In the genomic region with DNA sequence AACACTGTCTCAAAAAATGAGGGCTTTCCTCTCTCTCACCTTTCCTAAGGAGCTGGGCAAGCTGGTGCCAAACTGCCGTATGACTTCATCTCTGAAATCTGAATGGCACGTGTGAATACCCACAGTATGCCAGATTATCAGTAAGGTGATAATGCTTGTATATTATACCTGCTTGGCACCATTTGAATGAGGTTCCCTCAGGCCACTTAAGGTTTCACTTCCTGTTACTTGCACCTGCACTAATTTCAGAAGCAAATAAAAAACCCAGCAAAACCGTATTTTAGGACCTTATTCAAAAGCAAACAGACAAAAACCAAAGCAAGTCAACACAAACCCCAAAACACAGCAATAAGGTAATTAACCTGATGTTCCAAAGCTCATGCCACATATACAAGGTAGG, we compare ENCODE assay signal across 1 cellular context.
TF ChIP-seq lines count a peak whose summit lies in the region.

No MANE protein-coding gene starts in this region.

TF ChIP-seq in GM23338, 12 proteins besides CTCF, POLR2A, EP300 and RAD21 (continued from another document):
- TF ChIP-seq, protein P1, sequence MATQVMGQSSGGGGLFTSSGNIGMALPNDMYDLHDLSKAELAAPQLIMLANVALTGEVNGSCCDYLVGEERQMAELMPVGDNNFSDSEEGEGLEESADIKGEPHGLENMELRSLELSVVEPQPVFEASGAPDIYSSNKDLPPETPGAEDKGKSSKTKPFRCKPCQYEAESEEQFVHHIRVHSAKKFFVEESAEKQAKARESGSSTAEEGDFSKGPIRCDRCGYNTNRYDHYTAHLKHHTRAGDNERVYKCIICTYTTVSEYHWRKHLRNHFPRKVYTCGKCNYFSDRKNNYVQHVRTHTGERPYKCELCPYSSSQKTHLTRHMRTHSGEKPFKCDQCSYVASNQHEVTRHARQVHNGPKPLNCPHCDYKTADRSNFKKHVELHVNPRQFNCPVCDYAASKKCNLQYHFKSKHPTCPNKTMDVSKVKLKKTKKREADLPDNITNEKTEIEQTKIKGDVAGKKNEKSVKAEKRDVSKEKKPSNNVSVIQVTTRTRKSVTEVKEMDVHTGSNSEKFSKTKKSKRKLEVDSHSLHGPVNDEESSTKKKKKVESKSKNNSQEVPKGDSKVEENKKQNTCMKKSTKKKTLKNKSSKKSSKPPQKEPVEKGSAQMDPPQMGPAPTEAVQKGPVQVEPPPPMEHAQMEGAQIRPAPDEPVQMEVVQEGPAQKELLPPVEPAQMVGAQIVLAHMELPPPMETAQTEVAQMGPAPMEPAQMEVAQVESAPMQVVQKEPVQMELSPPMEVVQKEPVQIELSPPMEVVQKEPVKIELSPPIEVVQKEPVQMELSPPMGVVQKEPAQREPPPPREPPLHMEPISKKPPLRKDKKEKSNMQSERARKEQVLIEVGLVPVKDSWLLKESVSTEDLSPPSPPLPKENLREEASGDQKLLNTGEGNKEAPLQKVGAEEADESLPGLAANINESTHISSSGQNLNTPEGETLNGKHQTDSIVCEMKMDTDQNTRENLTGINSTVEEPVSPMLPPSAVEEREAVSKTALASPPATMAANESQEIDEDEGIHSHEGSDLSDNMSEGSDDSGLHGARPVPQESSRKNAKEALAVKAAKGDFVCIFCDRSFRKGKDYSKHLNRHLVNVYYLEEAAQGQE (IDR thresholded peaks at IDR 0.05; ENCODE audit: unreplicated experiment), result no peak
- TF ChIP-seq JUNB (IDR thresholded peaks at IDR 0.05; ENCODE audit: unreplicated experiment), result no peak
